In the genomic region with DNA sequence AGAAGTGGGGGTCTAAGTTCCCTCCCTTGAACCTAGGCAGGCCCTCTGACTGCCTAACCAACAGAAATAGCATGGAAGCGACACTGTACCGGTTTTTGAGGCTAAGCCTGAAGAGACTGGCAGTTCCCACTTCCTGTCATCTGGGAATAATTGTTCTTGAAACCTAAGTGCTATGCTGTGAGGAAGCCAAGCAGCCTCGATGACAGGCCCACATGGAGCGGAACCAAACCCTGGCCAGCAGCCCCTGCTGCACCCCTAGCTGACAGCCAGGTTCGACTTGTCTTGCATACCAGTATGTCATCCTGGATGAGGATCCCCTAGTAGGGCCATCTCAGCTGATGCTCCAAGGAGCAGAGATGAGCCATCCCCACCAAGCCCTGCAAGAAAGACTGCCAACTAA, we compare ENCODE assay signal across 11 cellular contexts. TPM values are rescaled to one million over a fixed set of nuclear protein-coding genes. Genes with fewer than 3 reads are reported as not detected.
A peak's percentile ranks its signal among the peaks of the same experiment; 100 is the strongest.
DNase-seq lines count a peak whose midpoint lies in the region; ATAC-seq, FAIRE-seq and TF ChIP-seq lines count a peak whose summit lies in the region.
"Had no signal": no experiment of that assay in that cellular context is flagged by ENCODE, and none has a peak within 500 bp of the region (broad histone marks: within the 10 kb centered on the region; RNA-seq: fewer than 3 reads in every experiment).

No MANE protein-coding gene starts in this region.

- TF ChIP-seq POLR2A in endothelial cell of umbilical vein (IDR thresholded peaks at IDR 0.05; ENCODE audit: low read depth, low read length): no peak

- no peaks in the 10 kb centered on the region for H3K36me3 ChIP-seq in endothelial cell of umbilical vein (ENCODE audit: control insufficient read depth in 2 of 2, extremely low read depth in 1 of 2, insufficient read depth in 2 of 2, low read length in 2 of 2)

- no peak overlapping the region for H3K4me3 ChIP-seq in endothelial cell of umbilical vein (replicated peaks in 1 of 3; ENCODE audit: insufficient read depth in 1 of 3, low read depth in 1 of 3, low read length in 3 of 3)

- no peak for TF ChIP-seq CTCF in endothelial cell of umbilical vein (IDR thresholded peaks at IDR 0.05; ENCODE audit: extremely low read depth in 1 of 2, insufficient read depth in 1 of 2, low read depth in 1 of 2, low read length in 2 of 2)
- TF ChIP-seq CTCF in type B pancreatic cell (conservative IDR thresholded peaks at IDR 0.05): no peak

- H3K27me3 Mint-ChIP-seq in activated T-cell treated with anti-CD3 and anti-CD28 coated beads, Interleukin-2, amount 50 U/mL, for 72 hours (ENCODE audit: low read depth): no peaks in the 10 kb centered on the region
- H3K27me3 Mint-ChIP-seq in type B pancreatic cell: peaks cover 23% of the 10 kb centered on the region

- H2AFZ ChIP-seq in endothelial cell of umbilical vein (ENCODE audit: low read depth, low read length): no peak overlapping the region
- H2AFZ ChIP-seq: parathyroid adenoma had no signal

- FAIRE-seq in endothelial cell of umbilical vein (lab: Jason Lieb, UNC): peak; percentile 18

- H3K4me2 ChIP-seq in endothelial cell of umbilical vein (ENCODE audit: insufficient read depth, low read length): no peak overlapping the region

- H3K9me3 Mint-ChIP-seq in activated T-cell treated with anti-CD3 and anti-CD28 coated beads, Interleukin-2, amount 50 U/mL, for 72 hours: peaks cover 4 to 5% of the 10 kb centered on the region in 2 donors
- H3K9me3 Mint-ChIP-seq in type B pancreatic cell: peaks cover 5% of the 10 kb centered on the region

- H3K4me3 Mint-ChIP-seq in activated T-cell treated with anti-CD3 and anti-CD28 coated beads, Interleukin-2, amount 50 U/mL, for 72 hours: peak overlapping the region; percentile 67 to 78
- H3K4me3 Mint-ChIP-seq in type B pancreatic cell: peak overlapping the region; percentile 64

- no peak for DNase-seq in activated T-cell treated with anti-CD3 and anti-CD28 coated beads, Interleukin-2, amount 50 U/mL, for 72 hours
- DNase-seq in activated T-cell treated with anti-CD3 and anti-CD28 coated beads, Interleukin-2, amount 50 U/mL, for 48 hours: no peak
- peak; percentile 37 to 70 for DNase-seq in NCI-H446 (lab: John Stamatoyannopoulos, UW)
- DNase-seq in endothelial cell of umbilical vein (ENCODE audit: low read depth, low spot score): no peak
- no peak for DNase-seq in type B pancreatic cell (ENCODE audit: extremely low spot score, unreplicated experiment)
- DNase-seq in SIG-M5 treated with dmso at 0.1 percent for 504 hours (lab: John Stamatoyannopoulos, UW; ENCODE audit: unreplicated experiment): no peak
- DNase-seq: activated gamma-delta T cell treated with Interleukin-2 at 50 U/mL for 16 hours, SW 1271 had no signal

- peaks cover 11 to 13% of the 10 kb centered on the region in 2 donors for H3K36me3 Mint-ChIP-seq in activated T-cell treated with anti-CD3 and anti-CD28 coated beads, Interleukin-2, amount 50 U/mL, for 72 hours (ENCODE audit: insufficient read depth in 2 of 2)
- no peaks in the 10 kb centered on the region for H3K36me3 Mint-ChIP-seq in type B pancreatic cell

- no peak overlapping the region for H3K9ac ChIP-seq in endothelial cell of umbilical vein (replicated peaks; ENCODE audit: extremely low read depth, insufficient read depth, low read length)
- H3K9ac ChIP-seq: parathyroid adenoma had no signal

- no peak overlapping the region for H3K27ac ChIP-seq in endothelial cell of umbilical vein (ENCODE audit: insufficient read depth, low read depth, low read length)
- H3K27ac ChIP-seq: parathyroid adenoma had no signal

- CTCF ChIA-PET in endothelial cell of umbilical vein (lab: Charles Lee): interaction anchor here (2.5 kb wide), 1 partner anchor 74 kb away, joined by 10 read pairs; no protein-coding TSS in a partner anchor

- no peaks in the 10 kb centered on the region for H4K20me1 ChIP-seq in endothelial cell of umbilical vein (replicated peaks; ENCODE audit: control insufficient read depth, extremely low read depth, insufficient read depth, low read length)

- H3K9me1 ChIP-seq in endothelial cell of umbilical vein (replicated peaks; ENCODE audit: control insufficient read depth, extremely low read depth, insufficient read depth, low read length): no peaks in the 10 kb centered on the region

- H3K27ac Mint-ChIP-seq in activated T-cell treated with anti-CD3 and anti-CD28 coated beads, Interleukin-2, amount 50 U/mL, for 72 hours: peak overlapping the region; percentile 88
- H3K27ac Mint-ChIP-seq in type B pancreatic cell: peak overlapping the region; percentile 70

- H3K27me3 ChIP-seq in endothelial cell of umbilical vein (ENCODE audit: control insufficient read depth in 2 of 2, insufficient read depth in 2 of 2, low read length in 2 of 2): no peaks in the 10 kb centered on the region

- H3K4me1 ChIP-seq in endothelial cell of umbilical vein (ENCODE audit: control insufficient read depth, extremely low read depth, insufficient read depth, low read length): peaks cover 2% of the 10 kb centered on the region

- H3K79me2 ChIP-seq in endothelial cell of umbilical vein (ENCODE audit: control insufficient read depth, insufficient read depth, low read length): no peaks in the 10 kb centered on the region
- H3K79me2 ChIP-seq: parathyroid adenoma had no signal

- POLR2A ChIA-PET in endothelial cell of umbilical vein (lab: Charles Lee): no interaction called here

- H3K9me3 ChIP-seq in endothelial cell of umbilical vein (replicated peaks; ENCODE audit: control insufficient read depth, insufficient read depth, low read length): no peaks in the 10 kb centered on the region

- no TSS peak for BruUV-seq in endothelial cell of umbilical vein (replicated peaks; lab: Mats Ljungman, UMichigan)

- peaks cover 85% of the 10 kb centered on the region for H3K4me1 Mint-ChIP-seq in activated T-cell treated with anti-CD3 and anti-CD28 coated beads, Interleukin-2, amount 50 U/mL, for 72 hours (ENCODE audit: low read depth)
- peaks cover 17% of the 10 kb centered on the region for H3K4me1 Mint-ChIP-seq in type B pancreatic cell (ENCODE audit: unreplicated experiment)

- dilution Hi-C loops in endothelial cell of umbilical vein (cut with MboI; ENCODE audit: extremely low pct_ligation_motif_present, low sequenced_read_pairs): no loop called here

- intact Hi-C loops in endothelial cell of umbilical vein (cut with micrococcal nuclease): no loop called here

- ATAC-seq in activated T-cell treated with anti-CD3 and anti-CD28 coated beads, Interleukin-2, amount 50 U/mL, for 72 hours (replicated peaks in 1 of 2): no peak
- no peak for ATAC-seq in GM21390 (IDR thresholded peaks at IDR 0.05; ENCODE audit: unreplicated experiment)
- no peak for ATAC-seq in GM19395 (IDR thresholded peaks at IDR 0.05; ENCODE audit: unreplicated experiment)

TF ChIP-seq in endothelial cell of umbilical vein, 7 proteins besides CTCF, POLR2A, EP300 and RAD21:
- TF ChIP-seq EZH2 (IDR thresholded peaks at IDR 0.05; ENCODE audit: borderline replicate concordance, low read depth, low read length, severe bottlenecking) (no peak), POLR2AphosphoS5 (IDR thresholded peaks at IDR 0.05; ENCODE audit: insufficient read depth, low read depth, low read length) (no peak), JUN (IDR thresholded peaks at IDR 0.05; ENCODE audit: borderline replicate concordance, insufficient read depth, insufficient read length, low read depth) (no peak), GATA2 (IDR thresholded peaks at IDR 0.05; ENCODE audit: insufficient read depth, insufficient read length, low read depth, low read length) (no peak), MAX (IDR thresholded peaks at IDR 0.05; ENCODE audit: insufficient read depth, insufficient read length) (no peak), MYC (IDR thresholded peaks at IDR 0.05; ENCODE audit: low read depth, low read length) (no peak), FOS (IDR thresholded peaks at IDR 0.05; ENCODE audit: borderline replicate concordance, insufficient read depth, low read length) (no peak)

RNA-seq across cellular contexts. Expression of gene GPR68, which starts 6.4 kb away (rescaled TPM):
- total RNA-seq in activated T-cell treated with anti-CD3 and anti-CD28 coated beads, Interleukin-2, amount 50 U/mL, for 72 hours: 10 to 100 TPM; 18.9 to 19.2 TPM
- 0.24 and 0.51 TPM in 2 replicates for total RNA-seq in endothelial cell of umbilical vein
- polyA plus RNA-seq in endothelial cell of umbilical vein: 0.36 and 0.75 TPM in 2 replicates
- polyA plus RNA-seq in endothelial cell of umbilical vein (2011; cell fraction: cytosol; rRNA removed): 0.16 and 0.28 TPM in 2 replicates
- polyA plus RNA-seq in endothelial cell of umbilical vein (2011; cell fraction: nucleus; rRNA removed): 0.11 and 0.22 TPM in 2 replicates
- polyA plus RNA-seq in endothelial cell of umbilical vein (2012): 0.43 and 0.78 TPM in 2 replicates
- 0.41 and 1.4 TPM in 2 replicates for polyA minus RNA-seq in endothelial cell of umbilical vein
- not detected for polyA minus RNA-seq in endothelial cell of umbilical vein (2011; cell fraction: cytosol; rRNA and poly(A)+ RNA removed)
- 0.29 and 0.43 TPM in 2 replicates for polyA minus RNA-seq in endothelial cell of umbilical vein (2011; cell fraction: nucleus; rRNA and poly(A)+ RNA removed)
- 0.33 and 0.58 TPM in 2 replicates for total RNA-seq in type B pancreatic cell (ENCODE audit: low replicate concordance)

Comparison
In these comparisons a context has a peak if more than half of its experiments do, and no peak if none do; other contexts are left out.
1. DNase-seq: peak in NCI-H446 (2 of 2); none in activated T-cell treated with anti-CD3 and anti-CD28 coated beads, Interleukin-2, amount 50 U/mL, for 72 hours (0 of 2), activated T-cell treated with anti-CD3 and anti-CD28 coated beads, Interleukin-2, amount 50 U/mL, for 48 hours (0 of 2), endothelial cell of umbilical vein (single experiment), type B pancreatic cell (single experiment) and SIG-M5 treated with dmso at 0.1 percent for 504 hours (single experiment).
2. RNA of gene GPR68, which starts 6.4 kb away (total RNA-seq): 18.9 to 19.2 TPM in activated T-cell treated with anti-CD3 and anti-CD28 coated beads, Interleukin-2, amount 50 U/mL, for 72 hours; 0.33 to 0.58 TPM in type B pancreatic cell and 0.24 to 0.51 TPM in endothelial cell of umbilical vein; every median in the first group is over 10 times any median in the second.